In genomic region chr11:122556605-122557004, GRCh38 we compare ENCODE assay signal across 9 cellular contexts.
DNase-seq lines count a peak whose midpoint lies in the region; ATAC-seq, FAIRE-seq and TF ChIP-seq lines count a peak whose summit lies in the region.
"Had no signal": no experiment of that assay in that cellular context is flagged by ENCODE, and none has a peak within 500 bp of the region (broad histone marks: within the 10 kb centered on the region; RNA-seq: fewer than 3 reads in every experiment).

No MANE protein-coding gene starts in this region.

- H3K36me3 ChIP-seq in PC-9 (ENCODE audit: low read depth) (no peaks in the 10 kb centered on the region), kidney (ENCODE audit: control insufficient read depth in 1 of 2, insufficient read depth in 2 of 2, low read length in 2 of 2) (no peaks in the 10 kb centered on the region)

- H3K4me3 ChIP-seq in PC-9 (peak overlapping the region; percentile 47), kidney (ENCODE audit: low read length in 2 of 2) (no peak overlapping the region)

- TF ChIP-seq CTCF in PC-9 (conservative IDR thresholded peaks at IDR 0.05) (no peak; the same call in 1 of the 2 replicates), kidney (IDR thresholded peaks at IDR 0.05; ENCODE audit: borderline replicate concordance, extremely low read depth, insufficient read depth) (no peak)

- intact Hi-C loops in PC-9 (cut with micrococcal nuclease; ENCODE audit: unreplicated experiment): no loop called here
- intact Hi-C loops in kidney (cut with DNase I): no loop called here

- H2AFZ ChIP-seq in PC-9: peak overlapping the region; percentile 82

- H3K27me3 ChIP-seq in PC-9 (ENCODE audit: insufficient read depth, low read depth): no peaks in the 10 kb centered on the region

- POLR2A ChIA-PET in PC-9 (lab: Charles Lee; ENCODE audit: unreplicated experiment): interaction anchor here (0.5 to 0.6 kb wide), 3 partner anchors 75 to 1150 kb away, joined by 3 to 10 read pairs (median 4); no protein-coding TSS in a partner anchor

- H3K27ac ChIP-seq in PC-9 (no peak overlapping the region), kidney (ENCODE audit: low read depth in 2 of 2, low read length in 2 of 2) (no peak overlapping the region)

- no peak for ATAC-seq in HG02759 (IDR thresholded peaks at IDR 0.05; ENCODE audit: unreplicated experiment)
- no peak for ATAC-seq in GM19328 (IDR thresholded peaks at IDR 0.05; ENCODE audit: unreplicated experiment)

- no peaks in the 10 kb centered on the region for H3F3A ChIP-seq in PC-9 (ENCODE audit: insufficient read depth, low read depth)

- CTCF ChIA-PET in PC-9 (lab: Charles Lee): interaction anchor here (0.6 kb wide), 1 partner anchor 315 kb away, joined by 4 read pairs; no protein-coding TSS in a partner anchor

- H3K9ac ChIP-seq in kidney (ENCODE audit: low read length in 2 of 2): no peak overlapping the region

- DNase-seq in DMS79 treated with DMSO at 0.1 percent for 48 hours (lab: John Stamatoyannopoulos, UW) (peak; percentile 61), PC-9 (peak in 1 of 2 experiments; percentile 34), foreskin melanocyte (peak; percentile 8), retina (peak; percentile 65), cerebellar nuclear complex (lab: John Stamatoyannopoulos, UW) (no peak), kidney (no peak)

- H3K9me2 ChIP-seq in PC-9 (ENCODE audit: insufficient read depth): no peaks in the 10 kb centered on the region

- no peaks in the 10 kb centered on the region for H3K79me2 ChIP-seq in PC-9 (ENCODE audit: low read depth)

- H3K4me1 ChIP-seq in PC-9 (replicated peaks; ENCODE audit: insufficient read depth): no peaks in the 10 kb centered on the region
- H3K4me1 ChIP-seq in kidney (ENCODE audit: control insufficient read depth in 1 of 2, insufficient read depth in 1 of 2, low read depth in 1 of 2, low read length in 2 of 2): no peaks in the 10 kb centered on the region

- H4K20me1 ChIP-seq in PC-9 (ENCODE audit: insufficient read depth): no peaks in the 10 kb centered on the region

- no peak for FAIRE-seq in kidney (lab: Jason Lieb, UNC)
- FAIRE-seq: islet of Langerhans had no signal

- peak overlapping the region; percentile 67 for H3K4me2 ChIP-seq in PC-9

- H3K9me3 ChIP-seq in PC-9 (ENCODE audit: insufficient read depth, low read depth) (no peaks in the 10 kb centered on the region; the same call in 1 of the 2 replicates), kidney (ENCODE audit: control insufficient read depth in 1 of 2, low read length in 2 of 2) (no peaks in the 10 kb centered on the region)

- no TSS peak for BruUV-seq in PC-9 (replicated peaks; lab: Mats Ljungman, UMichigan)

Comparison
In these comparisons a context has a peak if more than half of its experiments do, and no peak if none do; other contexts are left out.
1. DNase-seq: peak in DMS79 treated with DMSO at 0.1 percent for 48 hours (single experiment), foreskin melanocyte (single experiment) and retina (single experiment); none in cerebellar nuclear complex (0 of 2) and kidney (single experiment).